In the genomic region with DNA sequence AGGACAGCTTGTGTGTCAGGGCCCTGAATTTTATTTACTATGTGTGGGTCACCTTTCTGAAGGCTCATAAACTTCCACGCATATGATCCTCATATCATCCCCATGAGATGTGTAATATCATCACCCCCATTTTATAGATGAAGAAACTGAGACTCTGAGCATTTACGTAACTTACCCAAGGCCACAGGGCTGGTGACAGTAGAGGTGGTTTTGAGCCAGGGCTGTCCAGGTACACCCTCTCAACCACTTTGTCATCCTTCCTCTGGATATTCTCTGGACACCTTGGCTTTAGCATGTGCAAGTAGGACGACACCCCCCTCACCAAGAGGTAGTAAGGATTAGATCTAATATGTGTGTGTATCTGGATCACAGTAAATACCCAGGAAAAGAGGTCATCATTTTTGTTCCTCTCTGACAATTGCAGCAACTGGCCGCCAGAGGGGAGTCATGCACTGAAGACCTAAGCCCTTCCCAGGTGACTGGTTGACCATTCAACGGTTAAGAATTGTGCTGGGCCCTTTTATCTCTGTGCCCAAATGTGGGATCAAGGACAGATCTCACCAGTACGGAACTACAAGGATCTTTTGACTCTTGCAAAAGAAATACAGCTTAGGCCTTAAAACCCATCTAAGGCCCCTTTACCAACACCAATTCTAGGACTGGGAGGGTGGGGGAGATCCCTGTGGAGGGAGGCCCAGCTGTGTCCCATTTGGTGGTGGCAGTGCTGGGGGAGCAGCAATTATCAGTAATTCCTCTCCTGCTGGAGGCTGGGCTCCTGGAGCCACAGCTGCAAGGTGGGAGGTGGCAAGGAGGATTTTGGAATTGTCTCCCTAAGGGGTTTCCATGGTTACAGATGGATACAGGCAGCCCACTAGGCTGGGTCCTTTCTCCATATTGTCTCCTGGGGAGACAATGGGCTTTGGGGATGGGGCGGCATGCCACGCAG, we compare ENCODE assay signal across 8 cellular contexts. TPM values are rescaled to one million over a fixed set of nuclear protein-coding genes. Genes with fewer than 3 reads are reported as not detected.
A peak's percentile ranks its signal among the peaks of the same experiment; 100 is the strongest.
DNase-seq lines count a peak whose midpoint lies in the region; ATAC-seq and TF ChIP-seq lines count a peak whose summit lies in the region.

No MANE protein-coding gene starts in this region.

- H3K4me1 ChIP-seq in Caco-2 (peaks cover 10% of the 10 kb centered on the region), PC-3 (ENCODE audit: insufficient read depth, low read length) (no peaks in the 10 kb centered on the region), fibroblast of lung (ENCODE audit: control insufficient read depth, extremely low read depth, insufficient read depth, low read length) (peaks cover 9% of the 10 kb centered on the region), tibial artery (peaks cover 0 to 22% (median 11%) of the 10 kb centered on the region in 4 donors)

- CTCF ChIA-PET in Caco-2 (lab: Charles Lee) (interaction anchor here (0.7 to 4.4 kb wide), 7 partner anchors 32 to 147 kb away, joined by 3 to 48 read pairs (median 4); partner anchors contain the start of gene RPL11), PC-3 (lab: Charles Lee) (interaction anchor here (0.6 to 2.5 kb wide), 5 partner anchors 47 to 147 kb away, joined by 3 to 22 read pairs (median 10); partner anchors contain the start of gene RPL11)

- H3K27ac Mint-ChIP-seq in Caco-2 (ENCODE audit: unreplicated experiment) (no peak overlapping the region), nephron progenitor cell (no peak overlapping the region)

- H3K9ac ChIP-seq in PC-3 (ENCODE audit: low read length) = no peak overlapping the region
- no peak overlapping the region for H3K9ac ChIP-seq in fibroblast of lung (ENCODE audit: insufficient read depth, low read length)

- H3K4me1 Mint-ChIP-seq in Caco-2 (ENCODE audit: low read depth, unreplicated experiment) = no peaks in the 10 kb centered on the region
- H3K4me1 Mint-ChIP-seq in nephron progenitor cell = peaks cover 65% of the 10 kb centered on the region

- H3K4me2 ChIP-seq in PC-3 (ENCODE audit: low read length) (no peak overlapping the region), fibroblast of lung (ENCODE audit: extremely low read depth, insufficient read depth, low read length) (no peak overlapping the region)

- no peak overlapping the region for H3K27ac ChIP-seq in PC-3 (ENCODE audit: low read length)
- H3K27ac ChIP-seq in fibroblast of lung (ENCODE audit: insufficient read depth, low read length) = peak overlapping the region; percentile 6
- no peak overlapping the region for H3K27ac ChIP-seq in tibial artery

- H3K9me2 ChIP-seq in PC-3 (replicated peaks; ENCODE audit: low read length) = no peaks in the 10 kb centered on the region

- intact Hi-C loops in Caco-2 (cut with micrococcal nuclease; ENCODE audit: unreplicated experiment) (loop anchor here (1.0 to 2.0 kb wide), 2 partner anchors 93 to 200 kb away; no protein-coding TSS in a partner anchor), PC-3 (cut with micrococcal nuclease) (loop anchor here (1.0 kb wide), 1 partner anchor 93 kb away; no protein-coding TSS in a partner anchor), tibial artery (cut with DNase I; ENCODE audit: low total_unique reads) (loop anchor here (2.0 kb wide), 1 partner anchor 94 kb away; no protein-coding TSS in a partner anchor)

- POLR2A ChIA-PET in Caco-2 (lab: Charles Lee) = interaction anchor here (0.6 kb wide), 2 partner anchors 46 to 420 kb away, joined by 3 read pairs; no protein-coding TSS in a partner anchor
- POLR2A ChIA-PET in PC-3 (lab: Charles Lee; ENCODE audit: unreplicated experiment) = interaction anchor here (0.6 kb wide), 1 partner anchor 78 kb away, joined by 11 read pairs; no protein-coding TSS in a partner anchor

- no peak overlapping the region for H3K4me3 Mint-ChIP-seq in Caco-2 (ENCODE audit: unreplicated experiment)
- H3K4me3 Mint-ChIP-seq in nephron progenitor cell = no peak overlapping the region

- DNase-seq in Caco-2 (peak; percentile 64 to 76), PC-3 (peak; percentile 89), fibroblast of lung (ENCODE audit: low read depth in 2 of 2) (peak; percentile 64 to 84), nephron progenitor cell (peak; percentile 82), tibial artery (peak; percentile 76 to 85)
- peak; percentile 76 for DNase-seq in Jurkat, Clone E6-1 (ENCODE audit: low read depth, low spot score)
- DNase-seq in activated T-cell treated with anti-CD3 and anti-CD28 coated beads, Interleukin-2, amount 50 U/mL, for 48 hours = peak; percentile 82 to 85

- no peaks in the 10 kb centered on the region for H3K9me3 ChIP-seq in Caco-2
- H3K9me3 ChIP-seq in PC-3 (ENCODE audit: low read length) = no peaks in the 10 kb centered on the region
- no peaks in the 10 kb centered on the region for H3K9me3 ChIP-seq in fibroblast of lung (ENCODE audit: control insufficient read depth, insufficient read depth, low read depth, low read length)
- H3K9me3 ChIP-seq in tibial artery = no peaks in the 10 kb centered on the region

- BruUV-seq in Caco-2 (replicated peaks; lab: Mats Ljungman, UMichigan) = no TSS peak
- BruUV-seq in PC-3 (replicated peaks; lab: Mats Ljungman, UMichigan) = no TSS peak

- H4K20me1 ChIP-seq in PC-3 (ENCODE audit: low read length) (no peaks in the 10 kb centered on the region), fibroblast of lung (ENCODE audit: control insufficient read depth, extremely low read depth, insufficient read depth, low read length) (no peaks in the 10 kb centered on the region)

- H3K79me2 ChIP-seq in PC-3 (ENCODE audit: low read length) = no peaks in the 10 kb centered on the region
- H3K79me2 ChIP-seq in fibroblast of lung (ENCODE audit: control insufficient read depth, insufficient read depth, low read length) = no peaks in the 10 kb centered on the region

- H2AFZ ChIP-seq in PC-3 (ENCODE audit: low read length) (no peak overlapping the region), fibroblast of lung (ENCODE audit: low read length) (no peak overlapping the region)

- H3K27me3 Mint-ChIP-seq in Caco-2 (ENCODE audit: insufficient read depth, unreplicated experiment) (no peaks in the 10 kb centered on the region), nephron progenitor cell (ENCODE audit: low read depth, poor library complexity) (peaks cover 5% of the 10 kb centered on the region)

- ATAC-seq in PC-3 = peak; percentile 66
- no peak for ATAC-seq in GM18498 (IDR thresholded peaks at IDR 0.05; ENCODE audit: unreplicated experiment)

- H3K36me3 Mint-ChIP-seq in Caco-2 (ENCODE audit: insufficient read depth, unreplicated experiment) (no peaks in the 10 kb centered on the region), nephron progenitor cell (ENCODE audit: low read depth) (no peaks in the 10 kb centered on the region)

- no peaks in the 10 kb centered on the region for H3K36me3 ChIP-seq in Caco-2 (ENCODE audit: control insufficient read depth, insufficient read depth, low read length)
- H3K36me3 ChIP-seq in PC-3 (ENCODE audit: low read depth, low read length) = no peaks in the 10 kb centered on the region
- H3K36me3 ChIP-seq in fibroblast of lung (ENCODE audit: control insufficient read depth, insufficient read depth, low read length) = no peaks in the 10 kb centered on the region
- H3K36me3 ChIP-seq in tibial artery = no peaks in the 10 kb centered on the region

- H3K4me3 ChIP-seq in Caco-2 (ENCODE audit: low read depth, low read length) (no peak overlapping the region), PC-3 (ENCODE audit: low read length) (no peak overlapping the region), fibroblast of lung (replicated peaks in 1 of 4; ENCODE audit: control extremely low read depth in 1 of 4, insufficient read depth in 1 of 4, low read depth in 3 of 4, low read length in 4 of 4) (no peak overlapping the region), tibial artery (no peak overlapping the region)
- H3K4me3 ChIP-seq in Jurkat, Clone E6-1 (ENCODE audit: low read length) = no peak overlapping the region

- peak; percentile 84 to 88 for TF ChIP-seq CTCF in Caco-2 (IDR thresholded peaks at IDR 0.05; ENCODE audit: insufficient read depth in 1 of 2, low read depth in 1 of 2, low read length in 1 of 2, severe bottlenecking in 1 of 2, unreplicated experiment in 1 of 2)
- TF ChIP-seq CTCF in PC-3 (conservative IDR thresholded peaks at IDR 0.05; ENCODE audit: low read depth, low read length) = peak; percentile 93
- peak; percentile 92 to 97 for TF ChIP-seq CTCF in fibroblast of lung (conservative IDR thresholded peaks at IDR 0.05 in 1 of 2, IDR thresholded peaks at IDR 0.05 in 1 of 2; ENCODE audit: low read depth in 1 of 2, low read length in 2 of 2)
- peak; percentile 87 for TF ChIP-seq CTCF in nephron progenitor cell (IDR thresholded peaks at IDR 0.05)
- peak; percentile 85 to 99 for TF ChIP-seq CTCF in tibial artery (IDR thresholded peaks at IDR 0.05)

- no peaks in the 10 kb centered on the region for H3F3A ChIP-seq in PC-3 (ENCODE audit: low read length, unreplicated experiment)

- H3K9me3 Mint-ChIP-seq in Caco-2 (ENCODE audit: unreplicated experiment) = no peaks in the 10 kb centered on the region
- H3K9me3 Mint-ChIP-seq in nephron progenitor cell = peaks cover 4% of the 10 kb centered on the region

- no peaks in the 10 kb centered on the region for H3K27me3 ChIP-seq in Caco-2 (replicated peaks; ENCODE audit: control insufficient read depth, insufficient read depth, low read length)
- H3K27me3 ChIP-seq in PC-3 (ENCODE audit: low read length) = no peaks in the 10 kb centered on the region
- H3K27me3 ChIP-seq in fibroblast of lung (ENCODE audit: control insufficient read depth, insufficient read depth, low read length) = no peaks in the 10 kb centered on the region
- H3K27me3 ChIP-seq in tibial artery = no peaks in the 10 kb centered on the region

RNA-seq across cellular contexts. Expression of gene E2F2, which starts 13.7 kb away (rescaled TPM):
- total RNA-seq in Caco-2 (2022) (9.1 and 9.5 TPM in 2 replicates), PC-3 (2014; rRNA removed) (7.0 and 8.3 TPM in 2 replicates), fibroblast of lung (0.17 TPM in 1 of 2 replicates, not detected in the other)
- 18.2 TPM for polyA plus RNA-seq in Jurkat, Clone E6-1 (2012; ENCODE audit: insufficient read depth, insufficient read length)
- 0.26 and 0.85 TPM in 2 replicates for polyA plus RNA-seq in fibroblast of lung
- 0.58 and 1.8 TPM in 2 replicates for polyA plus RNA-seq in fibroblast of lung (2012)
- polyA minus RNA-seq in fibroblast of lung (ENCODE audit: low replicate concordance) = 1.4 and 6.8 TPM in 2 replicates

RNA-seq across cellular contexts. Expression of gene ID3, which starts 14.6 kb away (rescaled TPM):
- total RNA-seq in Caco-2 (2022) (13.7 and 18.0 TPM in 2 replicates), PC-3 (2014; rRNA removed) (77.7 and 92.5 TPM in 2 replicates), fibroblast of lung (9.9 and 42.9 TPM in 2 replicates)
- polyA plus RNA-seq in Jurkat, Clone E6-1 (2012; ENCODE audit: insufficient read depth, insufficient read length) = 164 TPM
- polyA plus RNA-seq in fibroblast of lung = 23.0 and 35.2 TPM in 2 replicates
- polyA plus RNA-seq in fibroblast of lung (2012) = 28.8 and 44.1 TPM in 2 replicates
- polyA minus RNA-seq in fibroblast of lung (ENCODE audit: low replicate concordance) = 21.5 and 54.2 TPM in 2 replicates
